ENCODE assay signal across 10 cellular contexts in genomic region chr19:31054430-31054829, GRCh38.
DNase-seq lines count a peak whose midpoint lies in the region; ATAC-seq, FAIRE-seq and TF ChIP-seq lines count a peak whose summit lies in the region.
"Had no signal": no experiment of that assay in that cellular context is flagged by ENCODE, and none has a peak within 500 bp of the region (broad histone marks: within the 10 kb centered on the region; RNA-seq: fewer than 3 reads in every experiment).

No MANE protein-coding gene starts in this region.

- no peak for FAIRE-seq in A549 (lab: Jason Lieb, UNC)

- no peaks in the 10 kb centered on the region for H3K36me3 ChIP-seq in sigmoid colon

- H3K9me3 Mint-ChIP-seq in activated CD4-positive, alpha-beta T cell treated with anti-CD3 and anti-CD28 coated beads, Interleukin-2, amount 10 ng/mL, durations not matched to agents 7 days and 5 days: no peaks in the 10 kb centered on the region
- H3K9me3 Mint-ChIP-seq: activated naive CD8-positive, alpha-beta T cell treated with anti-CD3 and anti-CD28 coated beads, Interleukin-2, amount 10 ng/mL, durations not matched to agents 7 days and 5 days had no signal

- H3K4me1 ChIP-seq in A549 (no peaks in the 10 kb centered on the region), sigmoid colon (no peaks in the 10 kb centered on the region)

- DNase-seq in A549 (ENCODE audit: low read depth in 1 of 2, low spot score in 1 of 2): peak; percentile 28 to 65
- peak in 1 of 2 experiments; percentile 46 for DNase-seq in HL-60 (ENCODE audit: low read depth in 1 of 2, low spot score in 1 of 2)
- peak; percentile 24 for DNase-seq in activated CD4-positive, alpha-beta T cell treated with anti-CD3 and anti-CD28 coated beads, Interleukin-2, amount 10 ng/mL, durations not matched to agents 7 days and 5 days
- DNase-seq in fibroblast of the conjunctiva (ENCODE audit: low read depth): peak; percentile 43
- DNase-seq in stimulated activated CD4-positive, alpha-beta T cell treated with anti-CD3 and anti-CD28 coated beads, Interleukin-12 subunit alpha, Interleukin-12 subunit beta, amount 100 ng/mL, for 48 hours (ENCODE audit: low read depth in 2 of 3, low spot score in 1 of 3): peak; percentile 1 to 20 (median 4)
- no peak for DNase-seq in sigmoid colon
- DNase-seq in NCI-H187 (lab: John Stamatoyannopoulos, UW): no peak
- no peak for DNase-seq in GM13976 (ENCODE audit: low spot score)
- DNase-seq: activated naive CD8-positive, alpha-beta T cell treated with anti-CD3 and anti-CD28 coated beads, Interleukin-2, amount 10 ng/mL, durations not matched to agents 7 days and 5 days had no signal

- CTCF ChIA-PET in A549 (lab: Yijun Ruan, JAX): interaction anchor here (0.7 to 1.7 kb wide), 11 partner anchors 8 to 494 kb away, joined by 3 to 11 read pairs (median 4); no protein-coding TSS in a partner anchor
- CTCF ChIA-PET in activated CD4-positive, alpha-beta T cell treated with anti-CD3 and anti-CD28 coated beads, Interleukin-2, amount 10 ng/mL, durations not matched to agents 7 days and 5 days (lab: Charles Lee): interaction anchor here (0.5 to 1.1 kb wide), 7 partner anchors 41 to 1170 kb away, joined by 3 to 5 read pairs (median 4); no protein-coding TSS in a partner anchor

- no peaks in the 10 kb centered on the region for H3K36me3 Mint-ChIP-seq in activated CD4-positive, alpha-beta T cell treated with anti-CD3 and anti-CD28 coated beads, Interleukin-2, amount 10 ng/mL, durations not matched to agents 7 days and 5 days (ENCODE audit: low read depth)
- H3K36me3 Mint-ChIP-seq: activated naive CD8-positive, alpha-beta T cell treated with anti-CD3 and anti-CD28 coated beads, Interleukin-2, amount 10 ng/mL, durations not matched to agents 7 days and 5 days had no signal

- no peaks in the 10 kb centered on the region for H3K4me1 Mint-ChIP-seq in activated CD4-positive, alpha-beta T cell treated with anti-CD3 and anti-CD28 coated beads, Interleukin-2, amount 10 ng/mL, durations not matched to agents 7 days and 5 days
- H3K4me1 Mint-ChIP-seq: activated naive CD8-positive, alpha-beta T cell treated with anti-CD3 and anti-CD28 coated beads, Interleukin-2, amount 10 ng/mL, durations not matched to agents 7 days and 5 days had no signal

- H3K27me3 ChIP-seq in HL-60 (ENCODE audit: insufficient read depth, poor library complexity, severe bottlenecking): no peaks in the 10 kb centered on the region
- no peaks in the 10 kb centered on the region for H3K27me3 ChIP-seq in sigmoid colon

- no peak for TF ChIP-seq POLR2A in A549 (IDR thresholded peaks at IDR 0.05; ENCODE audit: low read length)
- no peak for TF ChIP-seq POLR2A in sigmoid colon (IDR thresholded peaks at IDR 0.05)

- peak; percentile 62 to 75 for TF ChIP-seq RAD21 in A549 (conservative IDR thresholded peaks at IDR 0.05 in 1 of 2, IDR thresholded peaks at IDR 0.05 in 1 of 2)

- no peak overlapping the region for H3K4me3 ChIP-seq in A549
- H3K4me3 ChIP-seq in HL-60 (replicated peaks; ENCODE audit: insufficient read depth, low read length): no peak overlapping the region
- no peak overlapping the region for H3K4me3 ChIP-seq in sigmoid colon

- no peak overlapping the region for H3K4me2 ChIP-seq in A549

- in situ Hi-C loops in GM13976 (cut with MboI; ENCODE audit: low sequenced_read_pairs, unreplicated experiment): no loop called here

- H3K27me3 Mint-ChIP-seq in activated CD4-positive, alpha-beta T cell treated with anti-CD3 and anti-CD28 coated beads, Interleukin-2, amount 10 ng/mL, durations not matched to agents 7 days and 5 days: no peaks in the 10 kb centered on the region
- H3K27me3 Mint-ChIP-seq: activated naive CD8-positive, alpha-beta T cell treated with anti-CD3 and anti-CD28 coated beads, Interleukin-2, amount 10 ng/mL, durations not matched to agents 7 days and 5 days had no signal

- peak; percentile 88 to 94 for ATAC-seq in A549

- intact Hi-C loops in sigmoid colon (cut with DNase I): no loop called here

- H3K4me3 Mint-ChIP-seq in activated CD4-positive, alpha-beta T cell treated with anti-CD3 and anti-CD28 coated beads, Interleukin-2, amount 10 ng/mL, durations not matched to agents 7 days and 5 days: no peak overlapping the region
- H3K4me3 Mint-ChIP-seq: activated naive CD8-positive, alpha-beta T cell treated with anti-CD3 and anti-CD28 coated beads, Interleukin-2, amount 10 ng/mL, durations not matched to agents 7 days and 5 days; stimulated activated naive CD8-positive, alpha-beta T cell treated with anti-CD3 and anti-CD28 coated beads, Interleukin-15, Interleukin-2, amounts not matched to agents 100 ng/mL and 50 ng/mL, for 24 hours had no signal

- TF ChIP-seq CTCF in A549 (IDR thresholded peaks at IDR 0.05): peak; percentile 36; the same call in 2 of the 3 replicates
- TF ChIP-seq CTCF in HL-60 (IDR thresholded peaks at IDR 0.05; ENCODE audit: insufficient read depth, low read length): peak; percentile 22
- TF ChIP-seq CTCF in sigmoid colon (IDR thresholded peaks at IDR 0.05): no peak
- no peak for TF ChIP-seq CTCF in GM13976 (IDR thresholded peaks at IDR 0.05; ENCODE audit: borderline replicate concordance, control extremely low read depth, extremely low read depth, insufficient read depth, missing control alignments)

- H3K27ac ChIP-seq in A549: no peak overlapping the region
- H3K27ac ChIP-seq in HL-60 (replicated peaks): no peak overlapping the region
- no peak overlapping the region for H3K27ac ChIP-seq in sigmoid colon

- POLR2A ChIA-PET in A549 (lab: Yijun Ruan, JAX): no interaction called here
- POLR2A ChIA-PET in activated CD4-positive, alpha-beta T cell treated with anti-CD3 and anti-CD28 coated beads, Interleukin-2, amount 10 ng/mL, durations not matched to agents 7 days and 5 days (lab: Charles Lee): no interaction called here

- 9% methylated on average over 3 of the region's 3 CpGs for WGBS in A549 (ENCODE audit: missing lambda C conversion rate)
- WGBS in sigmoid colon, 2 donors: 41 to 63% methylated on average over 3 of the region's 3 CpGs

- no peak overlapping the region for H3K27ac Mint-ChIP-seq in activated CD4-positive, alpha-beta T cell treated with anti-CD3 and anti-CD28 coated beads, Interleukin-2, amount 10 ng/mL, durations not matched to agents 7 days and 5 days
- H3K27ac Mint-ChIP-seq: activated naive CD8-positive, alpha-beta T cell treated with anti-CD3 and anti-CD28 coated beads, Interleukin-2, amount 10 ng/mL, durations not matched to agents 7 days and 5 days; stimulated activated naive CD8-positive, alpha-beta T cell treated with anti-CD3 and anti-CD28 coated beads, Interleukin-15, Interleukin-2, amounts not matched to agents 100 ng/mL and 50 ng/mL, for 24 hours had no signal

- TF ChIP-seq EP300 in A549 (IDR thresholded peaks at IDR 0.05) (no peak), sigmoid colon (IDR thresholded peaks at IDR 0.05) (no peak)

- H3K9me3 ChIP-seq in A549 (no peaks in the 10 kb centered on the region), sigmoid colon (no peaks in the 10 kb centered on the region)

TF ChIP-seq in A549, 52 proteins besides CTCF, POLR2A, EP300 and RAD21:
- TF ChIP-seq BCL3 (IDR thresholded peaks at IDR 0.05) (no peak), SMC3 (IDR thresholded peaks at IDR 0.05) (peak; percentile 54)

Comparison
In these comparisons a context has a peak if more than half of its experiments do, and no peak if none do; other contexts are left out.
1. DNase-seq: peak in A549 (2 of 2), activated CD4-positive, alpha-beta T cell treated with anti-CD3 and anti-CD28 coated beads, Interleukin-2, amount 10 ng/mL, durations not matched to agents 7 days and 5 days (single experiment), fibroblast of the conjunctiva (single experiment) and stimulated activated CD4-positive, alpha-beta T cell treated with anti-CD3 and anti-CD28 coated beads, Interleukin-12 subunit alpha, Interleukin-12 subunit beta, amount 100 ng/mL, for 48 hours (3 of 3); none in sigmoid colon (single experiment), NCI-H187 (0 of 2) and GM13976 (single experiment).
2. CTCF ChIP-seq: peak in A549 (single experiment) and HL-60 (single experiment); none in sigmoid colon (0 of 4) and GM13976 (single experiment).